24 cellular contexts compared by ENCODE assay signal in genomic region chr6:15551262-15551661, GRCh38.
DNase-seq lines count a peak whose midpoint lies in the region; ATAC-seq and TF ChIP-seq lines count a peak whose summit lies in the region.
"Had no signal": no experiment of that assay in that cellular context is flagged by ENCODE, and none has a peak within 500 bp of the region (broad histone marks: within the 10 kb centered on the region; RNA-seq: fewer than 3 reads in every experiment).

No MANE protein-coding gene starts in this region.

- H3K4me1 Mint-ChIP-seq in WTC11 (peaks cover 77% of the 10 kb centered on the region), T-cell (peaks cover 26 to 42% (median 31%) of the 10 kb centered on the region in 3 donors)
- peaks cover 22% of the 10 kb centered on the region for H3K4me1 Mint-ChIP-seq in stimulated activated effector memory CD8-positive, alpha-beta T cell treated with anti-CD3 and anti-CD28 coated beads, Interleukin-12 subunit alpha, Interleukin-12 subunit beta, amount 100 ng/mL, for 72 hours

- H3K27me3 ChIP-seq in DND-41 (ENCODE audit: insufficient read depth, low read length, poor library complexity): no peaks in the 10 kb centered on the region
- H3K27me3 ChIP-seq: esophagus muscularis mucosa, uterus had no signal

- H3K36me3 Mint-ChIP-seq in WTC11: no peaks in the 10 kb centered on the region
- no peaks in the 10 kb centered on the region for H3K36me3 Mint-ChIP-seq in stimulated activated effector memory CD8-positive, alpha-beta T cell treated with anti-CD3 and anti-CD28 coated beads, Interleukin-12 subunit alpha, Interleukin-12 subunit beta, amount 100 ng/mL, for 72 hours
- no peaks in the 10 kb centered on the region for H3K36me3 Mint-ChIP-seq in T-cell

- TF ChIP-seq CTCF in DND-41 (IDR thresholded peaks at IDR 0.05; ENCODE audit: borderline replicate concordance, extremely low read depth, low read length, poor library complexity, severe bottlenecking): no peak
- no peak for TF ChIP-seq CTCF in WTC11 (IDR thresholded peaks at IDR 0.05)

- H3K9ac ChIP-seq in DND-41 (ENCODE audit: low read depth, low read length): no peak overlapping the region

- POLR2A ChIA-PET in WTC11 (lab: Charles Lee) (no interaction called here), T-cell (lab: Charles Lee) (no interaction called here)

- no peaks in the 10 kb centered on the region for H3K27me3 Mint-ChIP-seq in WTC11 (ENCODE audit: low read depth)
- H3K27me3 Mint-ChIP-seq in T-cell: no peaks in the 10 kb centered on the region
- H3K27me3 Mint-ChIP-seq: activated naive CD8-positive, alpha-beta T cell treated with anti-CD3 and anti-CD28 coated beads, Interleukin-2, amount 10 ng/mL, durations not matched to agents 7 days and 5 days; CD4-positive, alpha-beta T cell; effector memory CD8-positive, alpha-beta T cell had no signal

- no peak overlapping the region for H3K4me3 ChIP-seq in DND-41 (ENCODE audit: low read depth in 1 of 2, low read length in 2 of 2)
- H3K4me3 ChIP-seq: esophagus muscularis mucosa, smooth muscle cell, uterus had no signal

- H3K4me3 Mint-ChIP-seq in WTC11: no peak overlapping the region
- H3K4me3 Mint-ChIP-seq in stimulated activated effector memory CD8-positive, alpha-beta T cell treated with anti-CD3 and anti-CD28 coated beads, Interleukin-12 subunit alpha, Interleukin-12 subunit beta, amount 100 ng/mL, for 72 hours: no peak overlapping the region
- H3K4me3 Mint-ChIP-seq in T-cell: no peak overlapping the region
- H3K4me3 Mint-ChIP-seq: activated naive CD8-positive, alpha-beta T cell treated with anti-CD3 and anti-CD28 coated beads, Interleukin-2, amount 10 ng/mL, durations not matched to agents 7 days and 5 days; CD4-positive, alpha-beta T cell; effector memory CD8-positive, alpha-beta T cell had no signal

- H3K79me2 ChIP-seq in DND-41 (ENCODE audit: insufficient read depth, low read length): peaks cover 22% of the 10 kb centered on the region

- no peaks in the 10 kb centered on the region for H3K9me3 ChIP-seq in DND-41 (ENCODE audit: insufficient read depth, low read length, severe bottlenecking)
- H3K9me3 ChIP-seq: esophagus muscularis mucosa, uterus had no signal

- H3K9me3 Mint-ChIP-seq in WTC11 (no peaks in the 10 kb centered on the region), T-cell (no peaks in the 10 kb centered on the region)
- H3K9me3 Mint-ChIP-seq in stimulated activated effector memory CD8-positive, alpha-beta T cell treated with anti-CD3 and anti-CD28 coated beads, Interleukin-12 subunit alpha, Interleukin-12 subunit beta, amount 100 ng/mL, for 72 hours: no peaks in the 10 kb centered on the region
- H3K9me3 Mint-ChIP-seq: activated T-helper 2 cell treated with anti-CD3 and anti-CD28 coated beads, Interferon-gamma antibody, Interleukin-2, Interleukin-4, amounts not matched to agents 10 μg/mL and 5 μg/mL and 100 μg/mL, durations not matched to agents 14 hours and 24 hours and 36 hours; CD4-positive, alpha-beta T cell; effector memory CD8-positive, alpha-beta T cell had no signal

- peak overlapping the region; percentile 38 for H3K27ac ChIP-seq in DND-41 (ENCODE audit: low read length)
- H3K27ac ChIP-seq: uterus, WERI-Rb-1 had no signal

- H3K36me3 ChIP-seq in DND-41 (ENCODE audit: insufficient read depth, low read length): no peaks in the 10 kb centered on the region
- H3K36me3 ChIP-seq: esophagus muscularis mucosa, uterus, WERI-Rb-1 had no signal

- no peak overlapping the region for H3K4me2 ChIP-seq in DND-41 (ENCODE audit: insufficient read depth, low read length)
- H3K4me2 ChIP-seq: smooth muscle cell had no signal

- H3K4me1 ChIP-seq in DND-41 (ENCODE audit: insufficient read depth, low read length): peaks cover 11% of the 10 kb centered on the region
- H3K4me1 ChIP-seq: uterus had no signal

- H3K27ac Mint-ChIP-seq in WTC11 (peak overlapping the region; percentile 43), T-cell (no peak overlapping the region)
- peak overlapping the region; percentile 36 for H3K27ac Mint-ChIP-seq in stimulated activated effector memory CD8-positive, alpha-beta T cell treated with anti-CD3 and anti-CD28 coated beads, Interleukin-12 subunit alpha, Interleukin-12 subunit beta, amount 100 ng/mL, for 72 hours
- H3K27ac Mint-ChIP-seq: activated naive CD8-positive, alpha-beta T cell treated with anti-CD3 and anti-CD28 coated beads, Interleukin-2, amount 10 ng/mL, durations not matched to agents 7 days and 5 days; activated T-helper 2 cell treated with anti-CD3 and anti-CD28 coated beads, Interferon-gamma antibody, Interleukin-2, Interleukin-4, amounts not matched to agents 10 μg/mL and 5 μg/mL and 100 μg/mL, durations not matched to agents 14 hours and 24 hours and 36 hours; CD4-positive, alpha-beta T cell had no signal

- ATAC-seq in DND-41 (ENCODE audit: insufficient read depth, low read depth): no peak
- ATAC-seq in WTC11: peak; percentile 12; the same call in 1 of the 2 replicates
- no peak for ATAC-seq in stimulated activated effector memory CD8-positive, alpha-beta T cell treated with anti-CD3 and anti-CD28 coated beads, Interleukin-12 subunit alpha, Interleukin-12 subunit beta, amount 100 ng/mL, for 72 hours
- no peak for ATAC-seq in T-cell (replicated peaks in 1 of 4)
- ATAC-seq: effector memory CD8-positive, alpha-beta T cell had no signal

- no peak for DNase-seq in DND-41
- DNase-seq in WTC11 (ENCODE audit: low spot score): no peak
- peak; percentile 19 to 44 for DNase-seq in lung microvascular endothelial cell (ENCODE audit: low read depth in 2 of 2)
- DNase-seq in stimulated activated effector memory CD8-positive, alpha-beta T cell treated with anti-CD3 and anti-CD28 coated beads, Interleukin-12 subunit alpha, Interleukin-12 subunit beta, amount 100 ng/mL, for 72 hours (ENCODE audit: low spot score in 2 of 2): no peak
- DNase-seq in Kasumi-1 (lab: John Stamatoyannopoulos, UW): no peak
- no peak for DNase-seq in T-cell
- no peak for DNase-seq in activated T-cell treated with anti-CD3 and anti-CD28 coated beads, Interleukin-2, amount 50 U/mL, for 1 hour
- DNase-seq: activated CD4-positive, alpha-beta T cell treated with anti-CD3 and anti-CD28 coated beads, Interleukin-2, amount 50 U/mL, for 4 hours; activated naive CD8-positive, alpha-beta T cell treated with anti-CD3 and anti-CD28 coated beads, Interleukin-2, amount 10 ng/mL, durations not matched to agents 7 days and 5 days; CD4-positive, alpha-beta T cell; cerebellar nuclear complex; DMS 273 treated with DMSO at 0.1 percent for 48 hours; effector memory CD8-positive, alpha-beta T cell; hippocampal formation; NCI-H1417 treated with DMSO at 0.1 percent for 48 hours; occipital lobe; OCI-M1; stimulated activated CD4-positive, alpha-beta T cell treated with anti-CD3 and anti-CD28 coated beads, Interleukin-2, amount 100 ng/mL, for 24 hours; T-helper 9 cell; uterus; WERI-Rb-1 had no signal

- H2AFZ ChIP-seq in DND-41 (ENCODE audit: low read depth, low read length): no peak overlapping the region

- CTCF ChIA-PET in WTC11 (lab: Charles Lee) (interaction anchor here (1.9 kb wide), 1 partner anchor 73 kb away, joined by 4 read pairs; no protein-coding TSS in a partner anchor), T-cell (lab: Charles Lee) (no interaction called here)

- H4K20me1 ChIP-seq in DND-41 (ENCODE audit: insufficient read depth, low read length): peaks cover 14% of the 10 kb centered on the region

TF ChIP-seq in WTC11, 78 proteins besides CTCF, POLR2A, EP300 and RAD21:
- TF ChIP-seq MLX (CRISPR knock-in tag; IDR thresholded peaks at IDR 0.05) (no peak), ZSCAN18 (CRISPR knock-in tag; IDR thresholded peaks at IDR 0.05) (no peak), ETV6 (CRISPR knock-in tag; IDR thresholded peaks at IDR 0.05) (no peak), ZNF138 (CRISPR knock-in tag; conservative IDR thresholded peaks at IDR 0.05) (no peak), SMAD3 (CRISPR knock-in tag; IDR thresholded peaks at IDR 0.05; ENCODE audit: borderline replicate concordance) (no peak), PRRX2 (CRISPR knock-in tag; IDR thresholded peaks at IDR 0.05) (no peak), JAZF1 (CRISPR knock-in tag; IDR thresholded peaks at IDR 0.05) (no peak), NFYB (CRISPR knock-in tag; conservative IDR thresholded peaks at IDR 0.05; ENCODE audit: low read depth) (no peak), JUN (CRISPR knock-in tag; IDR thresholded peaks at IDR 0.05) (no peak), TEAD1 (CRISPR knock-in tag; IDR thresholded peaks at IDR 0.05) (no peak), ELF4 (CRISPR knock-in tag; IDR thresholded peaks at IDR 0.05; ENCODE audit: low read depth) (no peak), RORB (CRISPR knock-in tag; IDR thresholded peaks at IDR 0.05) (no peak), HMGA2 (CRISPR knock-in tag; IDR thresholded peaks at IDR 0.05) (no peak), TP53 (CRISPR knock-in tag; IDR thresholded peaks at IDR 0.05) (no peak), ZNF263 (CRISPR knock-in tag; IDR thresholded peaks at IDR 0.05; ENCODE audit: low read depth) (no peak), NR2C2 (CRISPR knock-in tag; IDR thresholded peaks at IDR 0.05) (no peak), ATF3 (CRISPR knock-in tag; conservative IDR thresholded peaks at IDR 0.05) (no peak), RELA (CRISPR knock-in tag; IDR thresholded peaks at IDR 0.05; ENCODE audit: borderline replicate concordance) (no peak)

Comparison
In these comparisons a context has a peak if more than half of its experiments do, and no peak if none do; other contexts are left out.
1. DNase-seq: peak in lung microvascular endothelial cell (2 of 2); none in DND-41 (single experiment), WTC11 (single experiment), stimulated activated effector memory CD8-positive, alpha-beta T cell treated with anti-CD3 and anti-CD28 coated beads, Interleukin-12 subunit alpha, Interleukin-12 subunit beta, amount 100 ng/mL, for 72 hours (0 of 2), Kasumi-1 (0 of 2), T-cell (0 of 34) and activated T-cell treated with anti-CD3 and anti-CD28 coated beads, Interleukin-2, amount 50 U/mL, for 1 hour (single experiment).
2. H3K27ac Mint-ChIP-seq: peak in WTC11 (single experiment) and stimulated activated effector memory CD8-positive, alpha-beta T cell treated with anti-CD3 and anti-CD28 coated beads, Interleukin-12 subunit alpha, Interleukin-12 subunit beta, amount 100 ng/mL, for 72 hours (single experiment); none in T-cell (0 of 2).